In the genomic region with DNA sequence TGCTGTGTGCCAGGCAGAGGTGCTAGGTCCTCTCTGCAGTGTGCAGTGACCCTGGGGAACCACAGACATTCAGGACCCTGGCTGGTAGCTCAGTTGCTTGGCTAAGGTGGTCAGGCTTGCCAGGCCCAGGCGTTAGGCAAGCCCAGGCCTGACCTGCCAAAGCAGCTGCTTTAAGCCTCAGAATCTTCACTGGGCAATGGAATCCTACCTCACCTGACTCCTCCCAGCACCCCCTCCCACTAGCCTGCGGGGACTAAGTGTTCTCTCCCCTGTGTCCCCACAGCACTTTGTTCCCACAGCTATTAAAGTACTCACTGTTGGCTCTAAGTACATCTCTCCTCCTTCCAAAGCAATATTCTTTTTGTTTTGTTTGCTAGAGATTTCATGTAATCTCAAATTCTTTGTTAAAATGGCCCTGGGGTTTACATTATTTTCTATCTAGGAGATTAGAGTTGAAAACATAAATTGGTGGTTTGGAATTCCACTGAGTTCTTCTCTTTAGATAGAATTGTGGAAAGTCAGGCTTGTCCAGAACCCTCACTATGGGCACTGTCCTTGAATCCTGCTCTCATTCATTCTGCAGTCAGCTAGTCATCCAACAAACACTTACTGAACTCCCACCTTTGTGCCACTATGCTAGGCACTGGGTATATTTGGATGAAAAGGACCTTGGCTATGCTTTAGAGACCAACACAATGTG, we compare ENCODE assay signal across 16 cellular contexts. TPM values are rescaled to one million over a fixed set of nuclear protein-coding genes. Genes with fewer than 3 reads are reported as not detected.
DNase-seq lines count a peak whose midpoint lies in the region; ATAC-seq and TF ChIP-seq lines count a peak whose summit lies in the region.
"Had no signal": no experiment of that assay in that cellular context is flagged by ENCODE, and none has a peak within 500 bp of the region (broad histone marks: within the 10 kb centered on the region; RNA-seq: fewer than 3 reads in every experiment).

No MANE protein-coding gene starts in this region.

- DNase-seq in NCI-H1105 (lab: John Stamatoyannopoulos, UW) (peak; percentile 55), WERI-Rb-1 (peak; percentile 59), right cardiac atrium (peak in 2 of 3 donors; percentile 65 to 73), psoas muscle (peak; percentile 76 to 92), brain microvascular endothelial cell (no peak), OCI-M2 (lab: John Stamatoyannopoulos, UW; ENCODE audit: unreplicated experiment) (no peak), HuH-7 (ENCODE audit: low spot score) (no peak)
- DNase-seq: activated B cell treated with CpG ODN at 0.5 μM for 24 hours; adrenal gland; cortex of kidney; naive B cell; NCI-H345; OCI-M1; stimulated activated naive CD8-positive, alpha-beta T cell treated with anti-CD3 and anti-CD28 coated beads, Interleukin-15, Interleukin-2, amounts not matched to agents 100 U/mL and 50 U/mL, for 24 hours; SW 1271 had no signal

- WGBS in right cardiac atrium = 70% methylated on average over 2 of the region's 2 CpGs
- 22 to 35% (median 23%) methylated on average over 2 of the region's 2 CpGs for WGBS in psoas muscle, 3 donors

- TF ChIP-seq CTCF in WERI-Rb-1 (IDR thresholded peaks at IDR 0.05; ENCODE audit: low read depth, low read length) = no peak
- TF ChIP-seq CTCF in psoas muscle (IDR thresholded peaks at IDR 0.05) = no peak
- TF ChIP-seq CTCF in brain microvascular endothelial cell (IDR thresholded peaks at IDR 0.05; ENCODE audit: low read depth, low read length, missing control alignments) = no peak

- H3K36me3 ChIP-seq in WERI-Rb-1 (peaks cover 20% of the 10 kb centered on the region), psoas muscle (ENCODE audit: insufficient read depth in 1 of 2, low read depth in 1 of 2) (peaks cover 3 to 42% of the 10 kb centered on the region in 2 donors), brain microvascular endothelial cell (replicated peaks) (no peaks in the 10 kb centered on the region)

- H3K27me3 ChIP-seq in WERI-Rb-1 (ENCODE audit: insufficient read depth, low read depth, severe bottlenecking) = no peaks in the 10 kb centered on the region
- H3K27me3 ChIP-seq in right cardiac atrium (ENCODE audit: control insufficient read depth, insufficient read depth) = no peaks in the 10 kb centered on the region
- no peaks in the 10 kb centered on the region for H3K27me3 ChIP-seq in psoas muscle (ENCODE audit: insufficient read depth in 3 of 3, low read length in 2 of 3)
- H3K27me3 ChIP-seq in brain microvascular endothelial cell (replicated peaks) = no peaks in the 10 kb centered on the region
- H3K27me3 ChIP-seq: adrenal gland had no signal

- in situ Hi-C loops in brain microvascular endothelial cell (cut with HindIII; ENCODE audit: low pct_ligation_motif_present, low sequenced_read_pairs) = no loop called here

- H3K4me3 ChIP-seq in WERI-Rb-1 (ENCODE audit: low read depth, low read length) (no peak overlapping the region), right cardiac atrium (ENCODE audit: low read length) (no peak overlapping the region), psoas muscle (peak overlapping the region; percentile 12), brain microvascular endothelial cell (ENCODE audit: low read depth, low read length) (no peak overlapping the region)
- H3K4me3 ChIP-seq: adrenal gland had no signal

- H3K4me1 ChIP-seq in right cardiac atrium (ENCODE audit: control insufficient read depth, insufficient read depth, low read length) = peaks cover 6% of the 10 kb centered on the region
- peaks cover 55% of the 10 kb centered on the region for H3K4me1 ChIP-seq in psoas muscle

- H3K27ac ChIP-seq in WERI-Rb-1 = peak overlapping the region; percentile 32; the same call in 1 of the 2 replicates
- peak overlapping the region; percentile 97 for H3K27ac ChIP-seq in right cardiac atrium (ENCODE audit: low read length)
- H3K27ac ChIP-seq in psoas muscle = peak overlapping the region; percentile 89
- H3K27ac ChIP-seq in brain microvascular endothelial cell = no peak overlapping the region
- H3K27ac ChIP-seq: adrenal gland had no signal

- intact Hi-C loops in right cardiac atrium (cut with DNase I) = loop anchor here in 1 of 4 donors (10.0 kb wide), 1 partner anchor 93 kb away; the partner anchor contains the start of gene RPS6KA5
- intact Hi-C loops in psoas muscle (cut with DNase I) = loop anchor here in 1 of 2 donors (5.0 kb wide), 1 partner anchor 36 kb away; no protein-coding TSS in a partner anchor

- H3K9me3 ChIP-seq in WERI-Rb-1 (ENCODE audit: severe bottlenecking) (no peaks in the 10 kb centered on the region), right cardiac atrium (ENCODE audit: control insufficient read depth, low read length) (no peaks in the 10 kb centered on the region), psoas muscle (no peaks in the 10 kb centered on the region)
- H3K9me3 ChIP-seq: adrenal gland had no signal

- ATAC-seq in right cardiac atrium (peak; percentile 75 to 85), psoas muscle (peak; percentile 92 to 98 (median 96)), HG03135 (IDR thresholded peaks at IDR 0.05; ENCODE audit: unreplicated experiment) (no peak)
- ATAC-seq: stimulated activated naive CD8-positive, alpha-beta T cell treated with anti-CD3 and anti-CD28 coated beads, Interleukin-15, Interleukin-2, amounts not matched to agents 100 U/mL and 50 U/mL, for 24 hours had no signal

RNA-seq across cellular contexts. Expression of gene DGLUCY, which starts 44.4 kb away (rescaled TPM):
- 100 to 1,000 TPM; 145 to 208 (median 179) TPM for total RNA-seq in right cardiac atrium
- 112 TPM for polyA plus RNA-seq in right cardiac atrium
- total RNA-seq in psoas muscle = 100 to 1,000 TPM in 2 of 4 donors, 10 to 100 TPM in 2; 77.5 to 135 (median 98.7) TPM
- 10 to 100 TPM; 20.4 to 53.1 (median 43.2) TPM for polyA plus RNA-seq in psoas muscle

Comparison
In these comparisons a context has a peak if more than half of its experiments do, and no peak if none do; other contexts are left out.
1. DNase-seq: peak in NCI-H1105 (single experiment), WERI-Rb-1 (single experiment), right cardiac atrium (2 of 3) and psoas muscle (2 of 2); none in brain microvascular endothelial cell (single experiment), OCI-M2 (single experiment) and HuH-7 (single experiment).